In the genomic region with DNA sequence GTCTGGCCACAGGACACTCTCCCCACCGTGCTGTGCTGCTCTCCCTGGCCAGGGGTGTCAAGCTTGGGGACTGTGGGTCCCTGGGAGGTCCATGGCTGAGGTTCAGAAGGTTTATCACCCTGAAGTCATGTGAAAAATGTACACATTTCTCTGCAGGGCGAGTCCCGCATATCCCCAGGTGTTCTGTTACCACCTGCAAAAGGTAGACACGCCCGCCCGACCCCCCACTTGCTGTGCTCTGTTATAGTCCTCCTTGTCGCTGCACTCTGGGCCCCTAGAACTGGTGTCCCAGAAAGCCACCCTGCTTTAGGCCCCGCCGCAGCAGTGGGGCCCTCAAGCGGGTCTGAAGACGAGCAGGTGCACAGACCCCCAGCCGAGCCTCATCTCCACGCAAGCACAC, we compare ENCODE assay signal across 21 cellular contexts. TPM values are rescaled to one million over a fixed set of nuclear protein-coding genes. Genes with fewer than 3 reads are reported as not detected.
A peak's percentile ranks its signal among the peaks of the same experiment; 100 is the strongest.
DNase-seq lines count a peak whose midpoint lies in the region; ATAC-seq, FAIRE-seq and TF ChIP-seq lines count a peak whose summit lies in the region.
"Had no signal": no experiment of that assay in that cellular context is flagged by ENCODE, and none has a peak within 500 bp of the region (broad histone marks: within the 10 kb centered on the region; RNA-seq: fewer than 3 reads in every experiment).

No MANE protein-coding gene starts in this region.

- H3K9ac ChIP-seq in HCT116 (ENCODE audit: low read length) (peak overlapping the region; percentile 35), keratinocyte (ENCODE audit: control insufficient read depth, extremely low read depth, insufficient read depth, low read length) (peak overlapping the region; percentile 85)

- no peak overlapping the region for H2AFZ ChIP-seq in HCT116 (ENCODE audit: low read depth, low read length, poor library complexity, severe bottlenecking)
- no peak overlapping the region for H2AFZ ChIP-seq in keratinocyte (ENCODE audit: control insufficient read depth, low read length)

- peaks cover 100% of the 10 kb centered on the region for H3K79me2 ChIP-seq in HCT116 (ENCODE audit: insufficient read depth, low read length)
- H3K79me2 ChIP-seq in keratinocyte (ENCODE audit: control insufficient read depth, insufficient read depth, low read length) = peaks cover 72% of the 10 kb centered on the region

- dilution Hi-C loops in keratinocyte (cut with MboI; ENCODE audit: extremely low pct_ligation_motif_present, low sequenced_read_pairs) = no loop called here

- no peak overlapping the region for H3K4me3 Mint-ChIP-seq in activated T-helper 17 cell treated with anti-CD3 and anti-CD28 coated beads, Interleukin-2, amount 50 U/mL, for 72 hours
- H3K4me3 Mint-ChIP-seq: activated naive CD8-positive, alpha-beta T cell treated with anti-CD3 and anti-CD28 coated beads, Interleukin-2, amount 50 U/mL, for 24 hours; CD4-positive, alpha-beta T cell had no signal

- no peaks in the 10 kb centered on the region for H3K27me3 Mint-ChIP-seq in activated T-helper 17 cell treated with anti-CD3 and anti-CD28 coated beads, Interleukin-2, amount 50 U/mL, for 72 hours
- H3K27me3 Mint-ChIP-seq: activated naive CD8-positive, alpha-beta T cell treated with anti-CD3 and anti-CD28 coated beads, Interleukin-2, amount 50 U/mL, for 24 hours; CD4-positive, alpha-beta T cell had no signal

- CTCF ChIA-PET in HCT116 (lab: Charles Lee) = no interaction called here

- RAD21 ChIA-PET in HCT116 (lab: Charles Lee; ENCODE audit: low non-redundant PET in 1 of 2, low total read pairs in 2 of 2, uncharacterized antibody in 2 of 2, unreplicated experiment in 2 of 2) = no interaction called here

- H3K27ac ChIP-seq in HCT116 (ENCODE audit: low read depth, low read length) (peak overlapping the region; percentile 49), keratinocyte (ENCODE audit: control insufficient read depth, insufficient read depth, low read length) (peak overlapping the region; percentile 98), spleen (no peak overlapping the region)
- H3K27ac ChIP-seq: HL-60, vagina had no signal

- H3K9me1 ChIP-seq in keratinocyte (ENCODE audit: control insufficient read depth, extremely low read depth, insufficient read depth, low read length) = peaks cover 2% of the 10 kb centered on the region

- TF ChIP-seq RAD21 in HCT116 (IDR thresholded peaks at IDR 0.05; ENCODE audit: low read depth) = no peak

- H3K9me3 ChIP-seq in HCT116 (ENCODE audit: control insufficient read depth in 1 of 2, insufficient read depth in 1 of 2, low read depth in 1 of 2, low read length in 2 of 2) = no peaks in the 10 kb centered on the region
- H3K9me3 ChIP-seq in keratinocyte (ENCODE audit: control insufficient read depth, low read depth, low read length) = peaks cover 3% of the 10 kb centered on the region
- H3K9me3 ChIP-seq in spleen = no peaks in the 10 kb centered on the region
- H3K9me3 ChIP-seq: vagina had no signal

- DNase-seq in HCT116 (ENCODE audit: low read depth, low spot score) (no peak), keratinocyte (ENCODE audit: low read depth, low spot score) (no peak), spleen (peak; percentile 43), NCI-H446 treated with DMSO at 0.1 percent for 48 hours (lab: John Stamatoyannopoulos, UW) (no peak), HUDEP-2 (lab: John Stamatoyannopoulos, UW; ENCODE audit: unreplicated experiment in 76 of 76) (no peak)
- no peak for DNase-seq in activated effector memory CD4-positive, alpha-beta T cell treated with anti-CD3 and anti-CD28 coated beads, Interleukin-2, amount 50 U/mL, for 16 hours
- DNase-seq: activated CD4-positive, CD25-positive, alpha-beta regulatory T cell treated with anti-CD3 and anti-CD28 coated beads, Interleukin-2, amount 50 U/mL, for 72 hours; activated naive CD8-positive, alpha-beta T cell treated with anti-CD3 and anti-CD28 coated beads, Interleukin-2, amount 50 U/mL, for 24 hours; CD4-positive, alpha-beta T cell; HCEC 1CT; KG1; MV-4-11; NCI-H1694 treated with DMSO at 0.1 percent for 48 hours; occipital lobe; stimulated activated CD4-positive, alpha-beta T cell treated with anti-CD3 and anti-CD28 coated beads, Interleukin-2, amount 100 ng/mL, for 24 hours had no signal

- no peaks in the 10 kb centered on the region for H3K9me2 ChIP-seq in HCT116 (ENCODE audit: insufficient read depth)

- POLR2A ChIA-PET in HCT116 (lab: Charles Lee) = interaction anchor here (1.0 kb wide), 1 partner anchor 12 kb away, joined by 4 read pairs; a partner anchor contains a TSS

- H3K4me3 ChIP-seq in HCT116 (replicated peaks in 1 of 2; ENCODE audit: low read depth in 1 of 2, low read length in 2 of 2) (no peak overlapping the region), keratinocyte (ENCODE audit: control insufficient read depth in 2 of 3, extremely low read depth in 1 of 3, insufficient read depth in 2 of 3, low read depth in 1 of 3, low read length in 3 of 3) (peak overlapping the region in 2 of 3 experiments; percentile 5 to 11), spleen (no peak overlapping the region)
- H3K4me3 ChIP-seq: lung, vagina had no signal

- TF ChIP-seq POLR2A in HCT116 (IDR thresholded peaks at IDR 0.05; ENCODE audit: borderline replicate concordance, extremely low read depth, insufficient read depth, insufficient read length) (no peak), spleen (IDR thresholded peaks at IDR 0.05) (no peak)

- peaks cover 9% of the 10 kb centered on the region for H3K4me1 Mint-ChIP-seq in activated T-helper 17 cell treated with anti-CD3 and anti-CD28 coated beads, Interleukin-2, amount 50 U/mL, for 72 hours

- H3K27me3 ChIP-seq in HCT116 (ENCODE audit: insufficient read depth, low read length) (no peaks in the 10 kb centered on the region), keratinocyte (ENCODE audit: control insufficient read depth, extremely low read depth, insufficient read depth, low read length) (no peaks in the 10 kb centered on the region), spleen (replicated peaks in 1 of 7) (no peaks in the 10 kb centered on the region)
- H3K27me3 ChIP-seq: vagina had no signal

- H3K4me2 ChIP-seq in HCT116 (ENCODE audit: low read length) (peak overlapping the region; percentile 59), keratinocyte (ENCODE audit: control insufficient read depth, extremely low read depth, insufficient read depth, low read depth, low read length) (peak overlapping the region; percentile 60)

- no peaks in the 10 kb centered on the region for H3K9me3 Mint-ChIP-seq in activated T-helper 17 cell treated with anti-CD3 and anti-CD28 coated beads, Interleukin-2, amount 50 U/mL, for 72 hours
- H3K9me3 Mint-ChIP-seq: activated naive CD8-positive, alpha-beta T cell treated with anti-CD3 and anti-CD28 coated beads, Interleukin-2, amount 50 U/mL, for 24 hours; CD4-positive, alpha-beta T cell had no signal

- peaks cover 5% of the 10 kb centered on the region; the same call in 1 of the 2 replicates for H4K20me1 ChIP-seq in HCT116 (ENCODE audit: insufficient read depth)
- H4K20me1 ChIP-seq in keratinocyte (ENCODE audit: control insufficient read depth, extremely low read depth, insufficient read depth, low read length) = no peaks in the 10 kb centered on the region

- ATAC-seq in HCT116 (no peak; the same call in 1 of the 2 replicates), esophagus mucosa (no peak)
- no peak for ATAC-seq in activated T-helper 17 cell treated with anti-CD3 and anti-CD28 coated beads, Interleukin-2, amount 50 U/mL, for 72 hours (replicated peaks)
- ATAC-seq: activated naive CD8-positive, alpha-beta T cell treated with anti-CD3 and anti-CD28 coated beads, Interleukin-2, amount 50 U/mL, for 24 hours had no signal

- peaks cover 36 to 69% of the 10 kb centered on the region in 2 experiments for H3K4me1 ChIP-seq in HCT116 (ENCODE audit: control insufficient read depth in 1 of 2, insufficient read depth in 2 of 2, low read length in 2 of 2)
- H3K4me1 ChIP-seq in keratinocyte (ENCODE audit: control insufficient read depth, extremely low read depth, insufficient read depth, low read length) = peaks cover 63% of the 10 kb centered on the region
- no peaks in the 10 kb centered on the region for H3K4me1 ChIP-seq in spleen

- TF ChIP-seq CTCF in HCT116 (IDR thresholded peaks at IDR 0.05 in 2 of 3, conservative IDR thresholded peaks at IDR 0.05 in 1 of 3; ENCODE audit: borderline replicate concordance in 1 of 3, insufficient read depth in 1 of 3, low read depth in 2 of 3, low read length in 2 of 3) (no peak), keratinocyte (optimal IDR thresholded peaks at IDR 0.05 in 1 of 3, IDR thresholded peaks at IDR 0.05 in 1 of 3, conservative IDR thresholded peaks at IDR 0.05 in 1 of 3; ENCODE audit: extremely low read depth in 1 of 3, insufficient read depth in 2 of 3, low read length in 3 of 3) (no peak), spleen (IDR thresholded peaks at IDR 0.05 in 8 of 11, conservative IDR thresholded peaks at IDR 0.05 in 3 of 11) (no peak)

- no peak for FAIRE-seq in keratinocyte (lab: Jason Lieb, UNC)
- FAIRE-seq: GM12892 had no signal

- no TSS peak for BruUV-seq in HCT116 (replicated peaks; lab: Mats Ljungman, UMichigan)

- 91 to 97% (median 95%) methylated on average over 13 of the region's 13 CpGs for WGBS in spleen, 5 donors

- intact Hi-C loops in HCT116 (cut with micrococcal nuclease) = no loop called here
- intact Hi-C loops in spleen (cut with DNase I; ENCODE audit: low total_unique reads) = no loop called here

- H3K36me3 ChIP-seq in HCT116 (ENCODE audit: control insufficient read depth in 1 of 2, insufficient read depth in 2 of 2, low read length in 2 of 2) (peaks cover 34 to 73% of the 10 kb centered on the region in 2 experiments), keratinocyte (ENCODE audit: control insufficient read depth in 2 of 2, extremely low read depth in 1 of 2, insufficient read depth in 2 of 2, low read length in 2 of 2) (peaks cover 24 to 63% of the 10 kb centered on the region in 2 experiments), spleen (peaks cover 7 to 100% (median 78%) of the 10 kb centered on the region in 6 donors)

- peak overlapping the region; percentile 16 for H3K27ac Mint-ChIP-seq in activated T-helper 17 cell treated with anti-CD3 and anti-CD28 coated beads, Interleukin-2, amount 50 U/mL, for 72 hours
- H3K27ac Mint-ChIP-seq: activated naive CD8-positive, alpha-beta T cell treated with anti-CD3 and anti-CD28 coated beads, Interleukin-2, amount 50 U/mL, for 24 hours; CD4-positive, alpha-beta T cell had no signal

- peaks cover 100% of the 10 kb centered on the region for H3K36me3 Mint-ChIP-seq in activated T-helper 17 cell treated with anti-CD3 and anti-CD28 coated beads, Interleukin-2, amount 50 U/mL, for 72 hours (ENCODE audit: low read depth)

RNA-seq across cellular contexts. Expression of a gene that starts 11.8 kb away (rescaled TPM):
- total RNA-seq in HCT116 (2021; ENCODE audit: unreplicated experiment) = 113 TPM
- 40.3 and 46.9 TPM in 2 replicates for polyA plus RNA-seq in HCT116 (2012)
- 10 to 100 TPM; 55.9 to 85.1 TPM for total RNA-seq in activated T-helper 17 cell treated with anti-CD3 and anti-CD28 coated beads, Interleukin-2, amount 50 U/mL, for 72 hours
- 108 to 198 TPM (median 166 TPM) in 3 replicates for polyA plus RNA-seq in keratinocyte
- 134 TPM for polyA plus RNA-seq in keratinocyte (2011; ENCODE audit: low read depth)
- 92.6 and 124 TPM in 2 replicates for polyA plus RNA-seq in keratinocyte (2011; cell fraction: cytosol; rRNA removed)
- polyA plus RNA-seq in keratinocyte (2011; cell fraction: nucleus; rRNA removed) = 76.0 and 90.7 TPM in 2 replicates
- polyA plus RNA-seq in keratinocyte (2012; ENCODE audit: low replicate concordance) = 46.4 and 131 TPM in 2 replicates
- polyA minus RNA-seq in keratinocyte = 67.2 to 91.0 TPM (median 76.4 TPM) in 3 replicates
- polyA minus RNA-seq in keratinocyte (2011; cell fraction: cytosol; rRNA and poly(A)+ RNA removed) = 88.4 TPM
- polyA minus RNA-seq in keratinocyte (2011; cell fraction: nucleus; rRNA and poly(A)+ RNA removed) = 33.7 and 62.7 TPM in 2 replicates
- 10 to 100 TPM; 15.6 to 30.5 (median 22.7) TPM for total RNA-seq in spleen
- 10 to 100 TPM in 2 of 3 donors, 1 to 10 TPM in 1; 8.2 to 15.0 (median 12.9) TPM for polyA plus RNA-seq in spleen
- 79.3 TPM for total RNA-seq in esophagus mucosa

RNA-seq across cellular contexts. Expression of a gene that starts 16.1 kb away (rescaled TPM):
- total RNA-seq in HCT116 (2021; ENCODE audit: unreplicated experiment) = 75.3 TPM
- polyA plus RNA-seq in HCT116 (2012) = 45.1 and 64.0 TPM in 2 replicates
- 100 to 1,000 TPM in 1 of 2 donors, 10 to 100 TPM in 1; 59.9 to 106 TPM for total RNA-seq in activated T-helper 17 cell treated with anti-CD3 and anti-CD28 coated beads, Interleukin-2, amount 50 U/mL, for 72 hours
- 8.3 to 23.3 TPM (median 11.7 TPM) in 3 replicates for polyA plus RNA-seq in keratinocyte
- 12.2 TPM for polyA plus RNA-seq in keratinocyte (2011; ENCODE audit: low read depth)
- 1.7 and 4.2 TPM in 2 replicates for polyA plus RNA-seq in keratinocyte (2011; cell fraction: cytosol; rRNA removed)
- polyA plus RNA-seq in keratinocyte (2011; cell fraction: nucleus; rRNA removed) = 77.9 and 107 TPM in 2 replicates
- 16.0 and 18.7 TPM in 2 replicates for polyA plus RNA-seq in keratinocyte (2012; ENCODE audit: low replicate concordance)
- polyA minus RNA-seq in keratinocyte = 22.4 to 33.9 TPM (median 28.8 TPM) in 3 replicates
- 13.6 TPM for polyA minus RNA-seq in keratinocyte (2011; cell fraction: cytosol; rRNA and poly(A)+ RNA removed)
- polyA minus RNA-seq in keratinocyte (2011; cell fraction: nucleus; rRNA and poly(A)+ RNA removed) = 35.7 and 44.6 TPM in 2 replicates
- total RNA-seq in spleen = 100 to 1,000 TPM in 6 of 7 donors, 10 to 100 TPM in 1; 97.0 to 134 (median 126) TPM
- 100 to 1,000 TPM in 1 of 3 donors, 10 to 100 TPM in 2; 27.2 to 116 (median 57.8) TPM for polyA plus RNA-seq in spleen
- total RNA-seq in esophagus mucosa = 16.3 TPM

Comparison
In these comparisons a context has a peak if more than half of its experiments do, and no peak if none do; other contexts are left out.
1. H3K27ac ChIP-seq: peak in HCT116 (single experiment) and keratinocyte (single experiment); none in spleen (0 of 8).
2. H3K4me3 ChIP-seq: peak in keratinocyte (2 of 3); none in HCT116 (0 of 2) and spleen (0 of 8).